Comparison of ENCODE assay signal across 10 cellular contexts in the genomic region with DNA sequence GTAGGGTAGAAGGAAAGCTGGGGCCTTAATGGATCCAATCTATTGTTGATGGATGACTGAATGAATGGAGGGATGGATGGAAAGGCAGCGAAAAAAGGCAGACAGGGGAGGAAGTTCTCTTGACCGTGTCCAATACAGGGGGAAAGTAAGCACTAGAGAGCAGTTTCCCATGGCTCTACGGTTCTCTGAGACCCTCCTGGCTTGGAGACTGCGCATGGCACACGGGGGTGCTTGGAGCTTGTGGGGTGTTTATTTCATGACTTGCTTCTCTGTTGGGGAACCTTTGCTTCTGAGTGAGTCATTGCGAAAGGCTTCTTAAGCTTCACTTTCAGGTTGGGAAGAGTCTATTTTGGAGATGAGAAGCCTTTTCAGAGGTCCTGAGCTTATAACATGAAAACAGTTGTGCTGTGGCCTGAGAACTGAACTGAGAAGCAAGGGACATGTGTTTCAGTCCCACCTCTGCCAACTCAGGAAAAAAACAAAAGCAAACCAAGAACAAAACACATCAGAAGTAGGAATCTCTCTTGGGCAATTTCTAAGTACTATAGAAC. TPM values are rescaled to one million over a fixed set of nuclear protein-coding genes. Genes with fewer than 3 reads are reported as not detected.
DNase-seq lines count a peak whose midpoint lies in the region; ATAC-seq and FAIRE-seq lines count a peak whose summit lies in the region.
"Had no signal": no experiment of that assay in that cellular context is flagged by ENCODE, and none has a peak within 500 bp of the region (broad histone marks: within the 10 kb centered on the region; RNA-seq: fewer than 3 reads in every experiment).

No MANE protein-coding gene starts in this region.

- no peaks in the 10 kb centered on the region for H3K9me3 ChIP-seq in small intestine (ENCODE audit: control insufficient read depth, low read depth)

- intact Hi-C loops in activated CD4-positive, alpha-beta T cell treated with anti-CD3 and anti-CD28 coated beads, Interleukin-2, amount 10 ng/mL, durations not matched to agents 24 days and 14 days (cut with micrococcal nuclease) = loop anchor here (5.0 kb wide), 1 partner anchor 307 kb away; a partner anchor contains a TSS

- H3K27ac Mint-ChIP-seq in activated CD4-positive, alpha-beta T cell treated with anti-CD3 and anti-CD28 coated beads, Interleukin-2, amount 10 ng/mL, durations not matched to agents 24 days and 14 days = peak overlapping the region; percentile 88

- peak overlapping the region; percentile 27 for H3K4me3 Mint-ChIP-seq in activated CD4-positive, alpha-beta T cell treated with anti-CD3 and anti-CD28 coated beads, Interleukin-2, amount 10 ng/mL, durations not matched to agents 24 days and 14 days

- FAIRE-seq in small intestine (lab: Jason Lieb, UNC) = no peak
- FAIRE-seq: A204.1 had no signal

- peaks cover 87% of the 10 kb centered on the region for H3K4me1 Mint-ChIP-seq in activated CD4-positive, alpha-beta T cell treated with anti-CD3 and anti-CD28 coated beads, Interleukin-2, amount 10 ng/mL, durations not matched to agents 24 days and 14 days

- H3K27me3 ChIP-seq in small intestine (ENCODE audit: control insufficient read depth in 2 of 2, insufficient read depth in 2 of 2, low read length in 2 of 2) = no peaks in the 10 kb centered on the region

- no peak overlapping the region for H3K4me3 ChIP-seq in small intestine (ENCODE audit: low read depth in 1 of 2, low read length in 2 of 2)

- H3K36me3 Mint-ChIP-seq in activated CD4-positive, alpha-beta T cell treated with anti-CD3 and anti-CD28 coated beads, Interleukin-2, amount 10 ng/mL, durations not matched to agents 24 days and 14 days (ENCODE audit: low read depth) = peaks cover 16% of the 10 kb centered on the region

- peaks cover 7% of the 10 kb centered on the region for H3K9me3 Mint-ChIP-seq in activated CD4-positive, alpha-beta T cell treated with anti-CD3 and anti-CD28 coated beads, Interleukin-2, amount 10 ng/mL, durations not matched to agents 24 days and 14 days

- peak; percentile 39 for ATAC-seq in GM21447 (IDR thresholded peaks at IDR 0.05; ENCODE audit: unreplicated experiment)
- ATAC-seq in HG03442 (IDR thresholded peaks at IDR 0.05; ENCODE audit: unreplicated experiment) = peak; percentile 34
- ATAC-seq: left lobe of liver had no signal

- H3K36me3 ChIP-seq in small intestine (ENCODE audit: control insufficient read depth in 2 of 2, insufficient read depth in 2 of 2, low read length in 2 of 2) = no peaks in the 10 kb centered on the region

- H3K27ac ChIP-seq in epithelial cell of prostate (peak overlapping the region; percentile 39), small intestine (ENCODE audit: low read depth in 1 of 2, low read length in 1 of 2) (no peak overlapping the region)

- H3K4me1 ChIP-seq in small intestine (ENCODE audit: control insufficient read depth in 2 of 2, insufficient read depth in 1 of 2, low read depth in 1 of 2, low read length in 1 of 2) = peaks cover 0 to 4% of the 10 kb centered on the region in 2 donors

- H3K27me3 Mint-ChIP-seq in activated CD4-positive, alpha-beta T cell treated with anti-CD3 and anti-CD28 coated beads, Interleukin-2, amount 10 ng/mL, durations not matched to agents 24 days and 14 days = no peaks in the 10 kb centered on the region

- WGBS in small intestine, 3 donors = 79 to 93% (median 81%) methylated on average over 6 of the region's 6 CpGs

- DNase-seq in activated CD4-positive, alpha-beta T cell treated with anti-CD3 and anti-CD28 coated beads, Interleukin-2, amount 10 ng/mL, durations not matched to agents 24 days and 14 days = peak; percentile 84
- DNase-seq in activated CD4-positive, alpha-beta T cell treated with anti-CD3 and anti-CD28 coated beads for 1 hour = no peak
- DNase-seq in epithelial cell of prostate (ENCODE audit: low read depth, low spot score) (no peak), small intestine (no peak), OCI-M1 (lab: John Stamatoyannopoulos, UW) (no peak), NCI-H2171 (lab: John Stamatoyannopoulos, UW) (no peak)

RNA-seq across cellular contexts. Expression of a gene that starts 12.8 kb away (rescaled TPM):
- 0.52 and 0.56 TPM in 2 replicates for total RNA-seq in activated CD4-positive, alpha-beta T cell treated with anti-CD3 and anti-CD28 coated beads, Interleukin-2, amount 10 ng/mL, durations not matched to agents 24 days and 14 days
- not detected for polyA plus RNA-seq in small intestine
- total RNA-seq: left lobe of liver had no signal

RNA-seq across cellular contexts. Expression of a gene that starts 37.2 kb away (rescaled TPM):
- total RNA-seq in activated CD4-positive, alpha-beta T cell treated with anti-CD3 and anti-CD28 coated beads, Interleukin-2, amount 10 ng/mL, durations not matched to agents 24 days and 14 days = not detected in 2 replicates
- polyA plus RNA-seq in small intestine = not detected
- total RNA-seq: left lobe of liver had no signal
